ENCODE assay signal across 1 cellular context in genomic region chr11:61980783-61981541, GRCh38.
TF ChIP-seq lines count a peak whose summit lies in the region.

No MANE protein-coding gene starts in this region.

TF ChIP-seq in HepG2, 621 proteins besides CTCF, POLR2A, EP300 and RAD21 (continued from another document and continues in another):
- TF ChIP-seq DZIP1 (CRISPR knock-in tag; IDR thresholded peaks at IDR 0.05) (no peak), SALL1 (CRISPR knock-in tag; IDR thresholded peaks at IDR 0.05) (peak; percentile 87), ZNF10 (CRISPR knock-in tag; IDR thresholded peaks at IDR 0.05; ENCODE audit: borderline replicate concordance, low read depth) (no peak), ZNF616 (CRISPR knock-in tag; IDR thresholded peaks at IDR 0.05; ENCODE audit: low read depth) (no peak), GPBP1L1 (CRISPR knock-in tag; IDR thresholded peaks at IDR 0.05) (no peak), ZNF468 (CRISPR knock-in tag; IDR thresholded peaks at IDR 0.05) (no peak), ZNF713 (CRISPR knock-in tag; IDR thresholded peaks at IDR 0.05) (no peak), CBX5 (CRISPR knock-in tag; IDR thresholded peaks at IDR 0.05; ENCODE audit: borderline replicate concordance) (no peak), MAFG (CRISPR knock-in tag; IDR thresholded peaks at IDR 0.05) (no peak), ZSCAN20 (CRISPR knock-in tag; IDR thresholded peaks at IDR 0.05; ENCODE audit: borderline replicate concordance) (no peak), ZBTB40 (IDR thresholded peaks at IDR 0.05) (no peak), ZBTB40 (CRISPR knock-in tag; IDR thresholded peaks at IDR 0.05) (no peak), TOPORS (CRISPR knock-in tag; IDR thresholded peaks at IDR 0.05) (no peak), DDIT3 (CRISPR knock-in tag; IDR thresholded peaks at IDR 0.05) (no peak), ZNF660 (CRISPR knock-in tag; IDR thresholded peaks at IDR 0.05; ENCODE audit: borderline replicate concordance, low read depth) (no peak), IRF1 (CRISPR knock-in tag; IDR thresholded peaks at IDR 0.05; ENCODE audit: low read depth) (no peak), ZNF772 (CRISPR knock-in tag; IDR thresholded peaks at IDR 0.05) (no peak), NFATC3 (CRISPR knock-in tag; IDR thresholded peaks at IDR 0.05) (no peak), CENPBD1 (CRISPR knock-in tag; IDR thresholded peaks at IDR 0.05; ENCODE audit: borderline replicate concordance, low read depth) (no peak), PRMT3 (CRISPR knock-in tag; IDR thresholded peaks at IDR 0.05; ENCODE audit: borderline replicate concordance, low read depth) (no peak), ASH2L (IDR thresholded peaks at IDR 0.05; ENCODE audit: insufficient read length, low read depth, low read length) (peak; percentile 80), MIER2 (CRISPR knock-in tag; IDR thresholded peaks at IDR 0.05) (peak; percentile 63), YEATS2 (CRISPR knock-in tag; IDR thresholded peaks at IDR 0.05; ENCODE audit: borderline replicate concordance) (no peak), MED8 (CRISPR knock-in tag; IDR thresholded peaks at IDR 0.05; ENCODE audit: insufficient replicate concordance) (peak; percentile 34), SIX1 (CRISPR knock-in tag; IDR thresholded peaks at IDR 0.05; ENCODE audit: borderline replicate concordance) (no peak), ZNF687 (CRISPR knock-in tag; IDR thresholded peaks at IDR 0.05) (peak; percentile 15; the same call in 1 of the 2 replicates), MXI1 (IDR thresholded peaks at IDR 0.05; ENCODE audit: borderline replicate concordance, low read depth, low read length) (peak; percentile 15; the same call in 1 of the 3 replicates), FOXC1 (CRISPR knock-in tag; IDR thresholded peaks at IDR 0.05; ENCODE audit: borderline replicate concordance) (no peak), ZNF354B (CRISPR knock-in tag; IDR thresholded peaks at IDR 0.05) (no peak), HNRNPLL (IDR thresholded peaks at IDR 0.05; ENCODE audit: low read depth, low read length, poor library complexity, severe bottlenecking) (no peak), CHD2 (IDR thresholded peaks at IDR 0.05; ENCODE audit: low read depth, low read length) (no peak), ZNF558 (CRISPR knock-in tag; IDR thresholded peaks at IDR 0.05; ENCODE audit: borderline replicate concordance) (no peak), GTF3A (CRISPR knock-in tag; conservative IDR thresholded peaks at IDR 0.05) (no peak), CCAR2 (optimal IDR thresholded peaks at IDR 0.05; ENCODE audit: low read depth, low read length) (no peak), NRL (CRISPR knock-in tag; IDR thresholded peaks at IDR 0.05; ENCODE audit: borderline replicate concordance) (no peak), PTBP1 (IDR thresholded peaks at IDR 0.05; ENCODE audit: low read depth, low read length, poor library complexity, severe bottlenecking) (no peak)
